In the genomic region with DNA sequence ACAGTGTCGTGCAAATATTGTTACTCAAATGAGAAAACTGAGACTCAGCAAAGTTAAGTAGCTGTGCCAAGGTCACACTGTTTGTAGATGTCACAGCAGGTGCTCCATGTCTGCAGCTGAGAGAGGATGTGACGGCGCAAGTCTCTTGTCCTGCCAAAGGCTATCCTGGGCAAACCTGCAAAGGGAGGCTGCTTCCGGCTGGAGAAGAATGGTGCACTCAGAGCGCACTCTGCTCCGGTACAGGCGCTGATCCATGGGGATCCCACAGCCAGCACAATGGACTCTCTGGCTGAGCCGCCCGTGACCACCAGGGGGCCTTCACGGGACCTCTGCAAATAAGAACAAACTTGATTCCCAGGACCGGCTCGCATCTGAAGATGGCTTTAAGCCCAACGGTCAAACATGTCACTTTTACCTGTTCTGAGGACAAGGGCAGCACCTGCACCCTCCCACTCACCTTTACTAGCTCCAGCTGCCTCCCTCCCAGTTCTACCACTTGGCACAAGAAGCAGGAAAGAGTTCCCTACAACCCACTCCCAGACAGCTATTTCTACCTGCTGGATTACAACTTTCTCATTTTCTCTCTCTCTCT, we compare ENCODE assay signal across 2 cellular contexts.
TF ChIP-seq lines count a peak whose summit lies in the region.

No MANE protein-coding gene starts in this region.

TF ChIP-seq in HEK293, 187 proteins besides CTCF, POLR2A, EP300 and RAD21 (continued from another document):
- TF ChIP-seq ZSCAN4 (tag by site-specific recombination; IDR thresholded peaks at IDR 0.05), result no peak
- TF ChIP-seq ZEB2 (tag by site-specific recombination; IDR thresholded peaks at IDR 0.05), result peak; percentile 48; the same call in 1 of the 2 replicates
- peak; percentile 82 for TF ChIP-seq ZBTB17 (tag by site-specific recombination; IDR thresholded peaks at IDR 0.05)
- TF ChIP-seq KLF7 (tag by site-specific recombination; IDR thresholded peaks at IDR 0.05; ENCODE audit: borderline replicate concordance), result no peak
- TF ChIP-seq ZNF366 (tag by site-specific recombination; conservative IDR thresholded peaks at IDR 0.05), result peak; percentile 38; the same call in 1 of the 2 replicates
- 0 out of 2 replicates have a peak, but pooled peaks have one; percentile 26 for TF ChIP-seq ZNF394 (tag by site-specific recombination; IDR thresholded peaks at IDR 0.05; ENCODE audit: borderline replicate concordance)
- no peak for TF ChIP-seq ZNF548 (tag by site-specific recombination; IDR thresholded peaks at IDR 0.05)
- TF ChIP-seq ZNF174 (tag by site-specific recombination; IDR thresholded peaks at IDR 0.05), result no peak
- no peak for TF ChIP-seq SP3 (tag by site-specific recombination; IDR thresholded peaks at IDR 0.05)
- TF ChIP-seq, protein P1, sequence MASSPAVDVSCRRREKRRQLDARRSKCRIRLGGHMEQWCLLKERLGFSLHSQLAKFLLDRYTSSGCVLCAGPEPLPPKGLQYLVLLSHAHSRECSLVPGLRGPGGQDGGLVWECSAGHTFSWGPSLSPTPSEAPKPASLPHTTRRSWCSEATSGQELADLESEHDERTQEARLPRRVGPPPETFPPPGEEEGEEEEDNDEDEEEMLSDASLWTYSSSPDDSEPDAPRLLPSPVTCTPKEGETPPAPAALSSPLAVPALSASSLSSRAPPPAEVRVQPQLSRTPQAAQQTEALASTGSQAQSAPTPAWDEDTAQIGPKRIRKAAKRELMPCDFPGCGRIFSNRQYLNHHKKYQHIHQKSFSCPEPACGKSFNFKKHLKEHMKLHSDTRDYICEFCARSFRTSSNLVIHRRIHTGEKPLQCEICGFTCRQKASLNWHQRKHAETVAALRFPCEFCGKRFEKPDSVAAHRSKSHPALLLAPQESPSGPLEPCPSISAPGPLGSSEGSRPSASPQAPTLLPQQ (tag by site-specific recombination; IDR thresholded peaks at IDR 0.05), result peak; percentile 27; the same call in 1 of the 2 replicates
- peak; percentile 31 for TF ChIP-seq ZNF335 (tag by site-specific recombination; conservative IDR thresholded peaks at IDR 0.05)
- no peak for TF ChIP-seq MZF1 (tag by site-specific recombination; IDR thresholded peaks at IDR 0.05; ENCODE audit: borderline replicate concordance)
- TF ChIP-seq ZNF654 (tag by site-specific recombination; IDR thresholded peaks at IDR 0.05; ENCODE audit: low read depth), result peak; percentile 31
- TF ChIP-seq, protein P2, sequence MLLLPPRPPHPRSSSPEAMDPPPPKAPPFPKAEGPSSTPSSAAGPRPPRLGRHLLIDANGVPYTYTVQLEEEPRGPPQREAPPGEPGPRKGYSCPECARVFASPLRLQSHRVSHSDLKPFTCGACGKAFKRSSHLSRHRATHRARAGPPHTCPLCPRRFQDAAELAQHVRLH (tag by site-specific recombination; IDR thresholded peaks at IDR 0.05), result 0 out of 2 replicates have a peak, but pooled peaks have one; percentile 8
- no peak for TF ChIP-seq ZNF311 (tag by site-specific recombination; IDR thresholded peaks at IDR 0.05; ENCODE audit: borderline replicate concordance)
- TF ChIP-seq ZBTB11 (tag by site-specific recombination; conservative IDR thresholded peaks at IDR 0.05; ENCODE audit: low read depth), result peak; percentile 49; the same call in 1 of the 2 replicates
- peak; percentile 93 for TF ChIP-seq ZNF600 (tag by site-specific recombination; IDR thresholded peaks at IDR 0.05)
- TF ChIP-seq ZIC2 (tag by site-specific recombination; IDR thresholded peaks at IDR 0.05), result peak; percentile 80
- TF ChIP-seq PRDM1 (tag by site-specific recombination; IDR thresholded peaks at IDR 0.05), result peak; percentile 74
- no peak for TF ChIP-seq ZNF645 (tag by site-specific recombination; IDR thresholded peaks at IDR 0.05)

TF ChIP-seq in neural cell, 6 proteins besides CTCF, POLR2A, EP300 and RAD21 (continued from another document):
- TF ChIP-seq, protein P3, sequence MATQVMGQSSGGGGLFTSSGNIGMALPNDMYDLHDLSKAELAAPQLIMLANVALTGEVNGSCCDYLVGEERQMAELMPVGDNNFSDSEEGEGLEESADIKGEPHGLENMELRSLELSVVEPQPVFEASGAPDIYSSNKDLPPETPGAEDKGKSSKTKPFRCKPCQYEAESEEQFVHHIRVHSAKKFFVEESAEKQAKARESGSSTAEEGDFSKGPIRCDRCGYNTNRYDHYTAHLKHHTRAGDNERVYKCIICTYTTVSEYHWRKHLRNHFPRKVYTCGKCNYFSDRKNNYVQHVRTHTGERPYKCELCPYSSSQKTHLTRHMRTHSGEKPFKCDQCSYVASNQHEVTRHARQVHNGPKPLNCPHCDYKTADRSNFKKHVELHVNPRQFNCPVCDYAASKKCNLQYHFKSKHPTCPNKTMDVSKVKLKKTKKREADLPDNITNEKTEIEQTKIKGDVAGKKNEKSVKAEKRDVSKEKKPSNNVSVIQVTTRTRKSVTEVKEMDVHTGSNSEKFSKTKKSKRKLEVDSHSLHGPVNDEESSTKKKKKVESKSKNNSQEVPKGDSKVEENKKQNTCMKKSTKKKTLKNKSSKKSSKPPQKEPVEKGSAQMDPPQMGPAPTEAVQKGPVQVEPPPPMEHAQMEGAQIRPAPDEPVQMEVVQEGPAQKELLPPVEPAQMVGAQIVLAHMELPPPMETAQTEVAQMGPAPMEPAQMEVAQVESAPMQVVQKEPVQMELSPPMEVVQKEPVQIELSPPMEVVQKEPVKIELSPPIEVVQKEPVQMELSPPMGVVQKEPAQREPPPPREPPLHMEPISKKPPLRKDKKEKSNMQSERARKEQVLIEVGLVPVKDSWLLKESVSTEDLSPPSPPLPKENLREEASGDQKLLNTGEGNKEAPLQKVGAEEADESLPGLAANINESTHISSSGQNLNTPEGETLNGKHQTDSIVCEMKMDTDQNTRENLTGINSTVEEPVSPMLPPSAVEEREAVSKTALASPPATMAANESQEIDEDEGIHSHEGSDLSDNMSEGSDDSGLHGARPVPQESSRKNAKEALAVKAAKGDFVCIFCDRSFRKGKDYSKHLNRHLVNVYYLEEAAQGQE (IDR thresholded peaks at IDR 0.05; ENCODE audit: borderline replicate concordance), result no peak
- TF ChIP-seq SMC3 (conservative IDR thresholded peaks at IDR 0.05; ENCODE audit: poor library complexity), result peak; percentile 64
